2 cellular contexts compared by ENCODE assay signal in genomic region chr3:31181661-31182060, GRCh38.
TF ChIP-seq lines count a peak whose summit lies in the region.

No MANE protein-coding gene starts in this region.

TF ChIP-seq in GM23338, 12 proteins besides CTCF, POLR2A, EP300 and RAD21:
- TF ChIP-seq, protein P1, sequence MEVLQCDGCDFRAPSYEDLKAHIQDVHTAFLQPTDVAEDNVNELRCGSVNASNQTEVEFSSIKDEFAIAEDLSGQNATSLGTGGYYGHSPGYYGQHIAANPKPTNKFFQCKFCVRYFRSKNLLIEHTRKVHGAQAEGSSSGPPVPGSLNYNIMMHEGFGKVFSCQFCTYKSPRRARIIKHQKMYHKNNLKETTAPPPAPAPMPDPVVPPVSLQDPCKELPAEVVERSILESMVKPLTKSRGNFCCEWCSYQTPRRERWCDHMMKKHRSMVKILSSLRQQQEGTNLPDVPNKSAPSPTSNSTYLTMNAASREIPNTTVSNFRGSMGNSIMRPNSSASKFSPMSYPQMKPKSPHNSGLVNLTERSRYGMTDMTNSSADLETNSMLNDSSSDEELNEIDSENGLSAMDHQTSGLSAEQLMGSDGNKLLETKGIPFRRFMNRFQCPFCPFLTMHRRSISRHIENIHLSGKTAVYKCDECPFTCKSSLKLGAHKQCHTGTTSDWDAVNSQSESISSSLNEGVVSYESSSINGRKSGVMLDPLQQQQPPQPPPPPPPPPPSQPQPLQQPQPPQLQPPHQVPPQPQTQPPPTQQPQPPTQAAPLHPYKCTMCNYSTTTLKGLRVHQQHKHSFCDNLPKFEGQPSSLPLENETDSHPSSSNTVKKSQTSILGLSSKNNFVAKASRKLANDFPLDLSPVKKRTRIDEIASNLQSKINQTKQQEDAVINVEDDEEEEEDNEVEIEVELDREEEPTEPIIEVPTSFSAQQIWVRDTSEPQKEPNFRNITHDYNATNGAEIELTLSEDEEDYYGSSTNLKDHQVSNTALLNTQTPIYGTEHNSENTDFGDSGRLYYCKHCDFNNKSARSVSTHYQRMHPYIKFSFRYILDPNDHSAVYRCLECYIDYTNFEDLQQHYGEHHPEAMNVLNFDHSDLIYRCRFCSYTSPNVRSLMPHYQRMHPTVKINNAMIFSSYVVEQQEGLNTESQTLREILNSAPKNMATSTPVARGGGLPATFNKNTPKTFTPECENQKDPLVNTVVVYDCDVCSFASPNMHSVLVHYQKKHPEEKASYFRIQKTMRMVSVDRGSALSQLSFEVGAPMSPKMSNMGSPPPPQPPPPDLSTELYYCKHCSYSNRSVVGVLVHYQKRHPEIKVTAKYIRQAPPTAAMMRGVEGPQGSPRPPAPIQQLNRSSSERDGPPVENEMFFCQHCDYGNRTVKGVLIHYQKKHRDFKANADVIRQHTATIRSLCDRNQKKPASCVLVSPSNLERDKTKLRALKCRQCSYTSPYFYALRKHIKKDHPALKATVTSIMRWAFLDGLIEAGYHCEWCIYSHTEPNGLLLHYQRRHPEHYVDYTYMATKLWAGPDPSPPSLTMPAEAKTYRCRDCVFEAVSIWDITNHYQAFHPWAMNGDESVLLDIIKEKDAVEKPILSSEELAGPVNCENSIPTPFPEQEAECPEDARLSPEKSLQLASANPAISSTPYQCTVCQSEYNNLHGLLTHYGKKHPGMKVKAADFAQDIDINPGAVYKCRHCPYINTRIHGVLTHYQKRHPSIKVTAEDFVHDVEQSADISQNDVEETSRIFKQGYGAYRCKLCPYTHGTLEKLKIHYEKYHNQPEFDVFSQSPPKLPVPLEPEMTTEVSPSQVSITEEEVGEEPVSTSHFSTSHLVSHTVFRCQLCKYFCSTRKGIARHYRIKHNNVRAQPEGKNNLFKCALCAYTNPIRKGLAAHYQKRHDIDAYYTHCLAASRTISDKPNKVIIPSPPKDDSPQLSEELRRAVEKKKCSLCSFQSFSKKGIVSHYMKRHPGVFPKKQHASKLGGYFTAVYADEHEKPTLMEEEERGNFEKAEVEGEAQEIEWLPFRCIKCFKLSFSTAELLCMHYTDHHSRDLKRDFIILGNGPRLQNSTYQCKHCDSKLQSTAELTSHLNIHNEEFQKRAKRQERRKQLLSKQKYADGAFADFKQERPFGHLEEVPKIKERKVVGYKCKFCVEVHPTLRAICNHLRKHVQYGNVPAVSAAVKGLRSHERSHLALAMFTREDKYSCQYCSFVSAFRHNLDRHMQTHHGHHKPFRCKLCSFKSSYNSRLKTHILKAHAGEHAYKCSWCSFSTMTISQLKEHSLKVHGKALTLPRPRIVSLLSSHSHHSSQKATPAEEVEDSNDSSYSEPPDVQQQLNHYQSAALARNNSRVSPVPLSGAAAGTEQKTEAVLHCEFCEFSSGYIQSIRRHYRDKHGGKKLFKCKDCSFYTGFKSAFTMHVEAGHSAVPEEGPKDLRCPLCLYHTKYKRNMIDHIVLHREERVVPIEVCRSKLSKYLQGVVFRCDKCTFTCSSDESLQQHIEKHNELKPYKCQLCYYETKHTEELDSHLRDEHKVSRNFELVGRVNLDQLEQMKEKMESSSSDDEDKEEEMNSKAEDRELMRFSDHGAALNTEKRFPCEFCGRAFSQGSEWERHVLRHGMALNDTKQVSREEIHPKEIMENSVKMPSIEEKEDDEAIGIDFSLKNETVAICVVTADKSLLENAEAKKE (CRISPR knock-in tag; IDR thresholded peaks at IDR 0.05): no peak
- TF ChIP-seq ZNF331 (CRISPR knock-in tag; IDR thresholded peaks at IDR 0.05; ENCODE audit: low read depth) (no peak), ZNF114 (CRISPR knock-in tag; IDR thresholded peaks at IDR 0.05) (no peak), CREB1 (CRISPR knock-in tag; IDR thresholded peaks at IDR 0.05; ENCODE audit: low read depth) (no peak), STAT1 (IDR thresholded peaks at IDR 0.05; ENCODE audit: unreplicated experiment) (no peak), EZH2phosphoT487 (IDR thresholded peaks at IDR 0.05; ENCODE audit: unreplicated experiment) (no peak), EZH2 (IDR thresholded peaks at IDR 0.05; ENCODE audit: low read depth, unreplicated experiment) (no peak), ETS1 (IDR thresholded peaks at IDR 0.05) (no peak), JUNB (IDR thresholded peaks at IDR 0.05; ENCODE audit: unreplicated experiment) (no peak), NANOG (IDR thresholded peaks at IDR 0.05; ENCODE audit: borderline replicate concordance) (no peak), POLR2AphosphoS5 (IDR thresholded peaks at IDR 0.05; ENCODE audit: low read depth) (no peak)
- TF ChIP-seq, protein P2, sequence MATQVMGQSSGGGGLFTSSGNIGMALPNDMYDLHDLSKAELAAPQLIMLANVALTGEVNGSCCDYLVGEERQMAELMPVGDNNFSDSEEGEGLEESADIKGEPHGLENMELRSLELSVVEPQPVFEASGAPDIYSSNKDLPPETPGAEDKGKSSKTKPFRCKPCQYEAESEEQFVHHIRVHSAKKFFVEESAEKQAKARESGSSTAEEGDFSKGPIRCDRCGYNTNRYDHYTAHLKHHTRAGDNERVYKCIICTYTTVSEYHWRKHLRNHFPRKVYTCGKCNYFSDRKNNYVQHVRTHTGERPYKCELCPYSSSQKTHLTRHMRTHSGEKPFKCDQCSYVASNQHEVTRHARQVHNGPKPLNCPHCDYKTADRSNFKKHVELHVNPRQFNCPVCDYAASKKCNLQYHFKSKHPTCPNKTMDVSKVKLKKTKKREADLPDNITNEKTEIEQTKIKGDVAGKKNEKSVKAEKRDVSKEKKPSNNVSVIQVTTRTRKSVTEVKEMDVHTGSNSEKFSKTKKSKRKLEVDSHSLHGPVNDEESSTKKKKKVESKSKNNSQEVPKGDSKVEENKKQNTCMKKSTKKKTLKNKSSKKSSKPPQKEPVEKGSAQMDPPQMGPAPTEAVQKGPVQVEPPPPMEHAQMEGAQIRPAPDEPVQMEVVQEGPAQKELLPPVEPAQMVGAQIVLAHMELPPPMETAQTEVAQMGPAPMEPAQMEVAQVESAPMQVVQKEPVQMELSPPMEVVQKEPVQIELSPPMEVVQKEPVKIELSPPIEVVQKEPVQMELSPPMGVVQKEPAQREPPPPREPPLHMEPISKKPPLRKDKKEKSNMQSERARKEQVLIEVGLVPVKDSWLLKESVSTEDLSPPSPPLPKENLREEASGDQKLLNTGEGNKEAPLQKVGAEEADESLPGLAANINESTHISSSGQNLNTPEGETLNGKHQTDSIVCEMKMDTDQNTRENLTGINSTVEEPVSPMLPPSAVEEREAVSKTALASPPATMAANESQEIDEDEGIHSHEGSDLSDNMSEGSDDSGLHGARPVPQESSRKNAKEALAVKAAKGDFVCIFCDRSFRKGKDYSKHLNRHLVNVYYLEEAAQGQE (IDR thresholded peaks at IDR 0.05; ENCODE audit: unreplicated experiment): no peak

TF ChIP-seq in WTC11, 78 proteins besides CTCF, POLR2A, EP300 and RAD21 (continued from another document):
- TF ChIP-seq AR (CRISPR knock-in tag; IDR thresholded peaks at IDR 0.05) (no peak), KAT7 (CRISPR knock-in tag; IDR thresholded peaks at IDR 0.05; ENCODE audit: borderline replicate concordance) (no peak), ETV6 (CRISPR knock-in tag; IDR thresholded peaks at IDR 0.05) (no peak)
TF ChIP-seq in WTC11: peak in this region for 0.
